ENCODE assay signal across 9 cellular contexts in the genomic region with DNA sequence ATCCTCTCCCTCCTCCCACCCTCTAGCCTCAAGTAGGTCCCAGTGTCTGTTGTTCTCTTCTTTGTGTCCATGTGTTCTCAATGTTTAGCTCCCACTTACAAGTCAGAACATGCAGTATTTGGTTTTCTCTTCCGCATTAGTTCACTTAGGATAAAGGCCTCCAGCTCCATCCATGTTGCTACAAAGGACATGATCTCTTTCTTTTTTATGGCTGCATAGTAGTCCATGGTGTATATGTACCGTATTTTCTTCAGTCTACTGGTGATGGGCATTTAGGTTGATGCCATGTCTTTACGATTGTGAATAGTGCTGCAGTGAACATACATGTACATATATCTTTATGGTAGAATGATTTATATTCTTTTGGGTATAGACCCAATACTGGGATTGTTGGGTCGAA. TPM values are rescaled to one million over a fixed set of nuclear protein-coding genes. Genes with fewer than 3 reads are reported as not detected.
DNase-seq lines count a peak whose midpoint lies in the region; ATAC-seq and TF ChIP-seq lines count a peak whose summit lies in the region.
"Had no signal": no experiment of that assay in that cellular context is flagged by ENCODE, and none has a peak within 500 bp of the region (broad histone marks: within the 10 kb centered on the region; RNA-seq: fewer than 3 reads in every experiment).

No MANE protein-coding gene starts in this region.

- peaks cover 21% of the 10 kb centered on the region for H3K4me1 ChIP-seq in CD8-positive, alpha-beta T cell (ENCODE audit: insufficient read depth, low read length)
- peaks cover 47% of the 10 kb centered on the region for H3K4me1 ChIP-seq in Loucy (ENCODE audit: insufficient read depth, low read length, poor library complexity, severe bottlenecking)

- no peaks in the 10 kb centered on the region for H3F3A ChIP-seq in Loucy (ENCODE audit: low read depth)

- H3K4me3 ChIP-seq in CD8-positive, alpha-beta T cell (ENCODE audit: low read depth, low read length) = no peak overlapping the region
- H3K4me3 ChIP-seq in Loucy (ENCODE audit: low read length, poor library complexity, severe bottlenecking) = peak overlapping the region; percentile 88
- peak overlapping the region in 52 of 59 donors; percentile 74 to 100 (median 97) for H3K4me3 ChIP-seq in dorsolateral prefrontal cortex

- no peak overlapping the region for H3K27ac Mint-ChIP-seq in CD8-positive, alpha-beta T cell
- H3K27ac Mint-ChIP-seq in neural crest cell (ENCODE audit: unreplicated experiment) = no peak overlapping the region

- DNase-seq in CD8-positive, alpha-beta T cell = no peak
- DNase-seq in dorsolateral prefrontal cortex = no peak
- no peak for DNase-seq in neural crest cell (ENCODE audit: low read depth, low spot score)
- no peak for DNase-seq in hippocampal formation (lab: John Stamatoyannopoulos, UW)
- DNase-seq in cortex of kidney (lab: John Stamatoyannopoulos, UW) = no peak
- DNase-seq: NCI-H446 had no signal

- H3K79me2 ChIP-seq in Loucy (ENCODE audit: insufficient read depth, low read length) = peaks cover 50% of the 10 kb centered on the region

- peak overlapping the region; percentile 82 for H3K9ac ChIP-seq in Loucy (ENCODE audit: low read depth, low read length, poor library complexity, severe bottlenecking)

- CTCF ChIA-PET in CD8-positive, alpha-beta T cell (lab: Charles Lee) = interaction anchor here (0.9 to 2.6 kb wide), 2 partner anchors 40 to 180 kb away, joined by 3 to 12 read pairs; no protein-coding TSS in a partner anchor

- H2AFZ ChIP-seq in Loucy (ENCODE audit: low read length) = no peak overlapping the region

- peak overlapping the region; percentile 90 for H3K4me2 ChIP-seq in Loucy (ENCODE audit: low read depth, low read length, poor library complexity, severe bottlenecking)

- POLR2A ChIA-PET in CD8-positive, alpha-beta T cell (lab: Charles Lee) = interaction anchor here (2.5 kb wide), 1 partner anchor 9 kb away, joined by 8 read pairs; no protein-coding TSS in a partner anchor

- H4K20me1 ChIP-seq in Loucy (ENCODE audit: insufficient read depth, low read length, poor library complexity, severe bottlenecking) = peaks cover 3% of the 10 kb centered on the region

- peaks cover 11% of the 10 kb centered on the region for H3K36me3 Mint-ChIP-seq in CD8-positive, alpha-beta T cell
- H3K36me3 Mint-ChIP-seq in neural crest cell (ENCODE audit: low read depth) = peaks cover 3% of the 10 kb centered on the region

- no peaks in the 10 kb centered on the region for H3K9me3 ChIP-seq in CD8-positive, alpha-beta T cell (ENCODE audit: low read length)
- H3K9me3 ChIP-seq in Loucy (ENCODE audit: insufficient read depth, low read depth, low read length) = no peaks in the 10 kb centered on the region

- H3K9me3 Mint-ChIP-seq in CD8-positive, alpha-beta T cell = no peaks in the 10 kb centered on the region
- H3K9me3 Mint-ChIP-seq in neural crest cell = no peaks in the 10 kb centered on the region

- peak overlapping the region; percentile 69 for H3K4me3 Mint-ChIP-seq in CD8-positive, alpha-beta T cell
- peak overlapping the region; percentile 96 for H3K4me3 Mint-ChIP-seq in neural crest cell

- peaks cover 40% of the 10 kb centered on the region for H3K4me1 Mint-ChIP-seq in CD8-positive, alpha-beta T cell (ENCODE audit: low read depth)
- peaks cover 35% of the 10 kb centered on the region for H3K4me1 Mint-ChIP-seq in neural crest cell

- H3K27me3 Mint-ChIP-seq in CD8-positive, alpha-beta T cell (ENCODE audit: low read depth) = no peaks in the 10 kb centered on the region
- H3K27me3 Mint-ChIP-seq in neural crest cell (ENCODE audit: low read depth) = no peaks in the 10 kb centered on the region

- no peak for ATAC-seq in CD8-positive, alpha-beta T cell
- ATAC-seq in GM19463 (IDR thresholded peaks at IDR 0.05; ENCODE audit: unreplicated experiment) (no peak), HG02870 (IDR thresholded peaks at IDR 0.05; ENCODE audit: unreplicated experiment) (no peak)

- no peaks in the 10 kb centered on the region for H3K9me2 ChIP-seq in Loucy (replicated peaks; ENCODE audit: low read depth, low read length)

- no peak for TF ChIP-seq CTCF in CD8-positive, alpha-beta T cell (IDR thresholded peaks at IDR 0.05)
- TF ChIP-seq CTCF in Loucy (conservative IDR thresholded peaks at IDR 0.05; ENCODE audit: low read length) (no peak), dorsolateral prefrontal cortex (IDR thresholded peaks at IDR 0.05 in 54 of 56, conservative IDR thresholded peaks at IDR 0.05 in 2 of 56; ENCODE audit: low read depth in 1 of 56, partially characterized antibody in 56 of 56) (no peak), neural crest cell (conservative IDR thresholded peaks at IDR 0.05) (no peak)

- H3K36me3 ChIP-seq in CD8-positive, alpha-beta T cell (ENCODE audit: insufficient read depth, low read length) = no peaks in the 10 kb centered on the region
- H3K36me3 ChIP-seq in Loucy (ENCODE audit: insufficient read depth, low read length) = no peaks in the 10 kb centered on the region

- H3K27ac ChIP-seq in CD8-positive, alpha-beta T cell (ENCODE audit: low read depth, low read length) = no peak overlapping the region
- peak overlapping the region in 14 of 59 donors; percentile 87 to 99 (median 96) for H3K27ac ChIP-seq in dorsolateral prefrontal cortex

- intact Hi-C loops in CD8-positive, alpha-beta T cell (cut with DNase I, micrococcal nuclease) = loop anchor here (2.0 to 10.0 kb wide), 4 partner anchors 299 to 1295 kb away; a partner anchor contains a TSS
- intact Hi-C loops in dorsolateral prefrontal cortex (cut with DNase I) = no loop called here

- H3K27me3 ChIP-seq in CD8-positive, alpha-beta T cell (ENCODE audit: insufficient read depth, low read length) = no peaks in the 10 kb centered on the region
- no peaks in the 10 kb centered on the region for H3K27me3 ChIP-seq in Loucy (ENCODE audit: insufficient read depth, low read length, poor library complexity, severe bottlenecking)
- H3K27me3 ChIP-seq in dorsolateral prefrontal cortex = no peaks in the 10 kb centered on the region

RNA-seq across cellular contexts. Expression of a gene that starts 1.6 kb away (rescaled TPM):
- 1 to 10 TPM; 7.2 to 8.6 TPM for total RNA-seq in CD8-positive, alpha-beta T cell
- total RNA-seq in dorsolateral prefrontal cortex = 100 to 1,000 TPM in 115 of 120 experiments, 10 to 100 TPM in 5; 81.6 to 316 (median 220) TPM
- total RNA-seq in neural crest cell = 30.8 and 37.8 TPM in 2 replicates

Comparison
In these comparisons a context has a peak if more than half of its experiments do, and no peak if none do; other contexts are left out.
1. intact Hi-C loops: an anchor here in CD8-positive, alpha-beta T cell (2.0 to 10.0 kb wide); none called in dorsolateral prefrontal cortex.